In the genomic region with DNA sequence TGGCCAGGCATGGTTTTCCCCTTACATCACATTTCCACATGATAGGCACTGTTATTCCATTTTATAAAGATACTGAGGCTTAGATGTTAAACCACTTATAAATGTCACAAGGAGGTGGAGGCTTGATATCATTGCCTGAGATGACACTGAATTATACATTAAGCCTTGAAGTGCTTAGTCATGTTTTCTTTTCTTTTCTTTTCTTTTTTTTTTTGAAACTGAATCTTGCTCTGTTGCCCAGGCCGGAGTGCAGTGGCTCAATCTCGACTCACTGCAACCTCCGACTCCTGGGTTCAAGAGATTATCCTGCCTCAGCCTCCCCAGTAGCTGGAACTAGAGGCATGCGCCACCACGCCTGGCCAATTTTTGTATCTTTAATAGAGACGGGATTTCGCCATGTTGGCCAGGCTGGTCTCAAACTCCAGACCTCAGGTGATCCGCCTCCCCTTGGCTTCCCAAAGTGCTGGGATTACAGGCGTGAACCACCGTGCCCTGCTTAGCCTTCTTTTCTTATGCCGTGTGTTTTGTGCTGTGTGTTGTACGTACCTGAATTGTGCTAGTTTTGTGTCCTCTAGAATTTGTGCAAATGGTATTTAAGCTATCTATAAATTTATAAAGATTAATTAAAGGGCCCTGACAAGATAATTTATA, we compare ENCODE assay signal across 1 cellular context.
TF ChIP-seq lines count a peak whose summit lies in the region.

No MANE protein-coding gene starts in this region.

TF ChIP-seq in HEK293, 187 proteins besides CTCF, POLR2A, EP300 and RAD21 (continued from another document):
- no peak for TF ChIP-seq KLF8 (tag by site-specific recombination; IDR thresholded peaks at IDR 0.05)
- TF ChIP-seq ZNF426 (tag by site-specific recombination; IDR thresholded peaks at IDR 0.05), result no peak
- TF ChIP-seq, protein P1, sequence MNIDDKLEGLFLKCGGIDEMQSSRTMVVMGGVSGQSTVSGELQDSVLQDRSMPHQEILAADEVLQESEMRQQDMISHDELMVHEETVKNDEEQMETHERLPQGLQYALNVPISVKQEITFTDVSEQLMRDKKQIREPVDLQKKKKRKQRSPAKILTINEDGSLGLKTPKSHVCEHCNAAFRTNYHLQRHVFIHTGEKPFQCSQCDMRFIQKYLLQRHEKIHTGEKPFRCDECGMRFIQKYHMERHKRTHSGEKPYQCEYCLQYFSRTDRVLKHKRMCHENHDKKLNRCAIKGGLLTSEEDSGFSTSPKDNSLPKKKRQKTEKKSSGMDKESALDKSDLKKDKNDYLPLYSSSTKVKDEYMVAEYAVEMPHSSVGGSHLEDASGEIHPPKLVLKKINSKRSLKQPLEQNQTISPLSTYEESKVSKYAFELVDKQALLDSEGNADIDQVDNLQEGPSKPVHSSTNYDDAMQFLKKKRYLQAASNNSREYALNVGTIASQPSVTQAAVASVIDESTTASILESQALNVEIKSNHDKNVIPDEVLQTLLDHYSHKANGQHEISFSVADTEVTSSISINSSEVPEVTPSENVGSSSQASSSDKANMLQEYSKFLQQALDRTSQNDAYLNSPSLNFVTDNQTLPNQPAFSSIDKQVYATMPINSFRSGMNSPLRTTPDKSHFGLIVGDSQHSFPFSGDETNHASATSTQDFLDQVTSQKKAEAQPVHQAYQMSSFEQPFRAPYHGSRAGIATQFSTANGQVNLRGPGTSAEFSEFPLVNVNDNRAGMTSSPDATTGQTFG (tag by site-specific recombination; IDR thresholded peaks at IDR 0.05; ENCODE audit: borderline replicate concordance), result no peak
- TF ChIP-seq, protein P2, sequence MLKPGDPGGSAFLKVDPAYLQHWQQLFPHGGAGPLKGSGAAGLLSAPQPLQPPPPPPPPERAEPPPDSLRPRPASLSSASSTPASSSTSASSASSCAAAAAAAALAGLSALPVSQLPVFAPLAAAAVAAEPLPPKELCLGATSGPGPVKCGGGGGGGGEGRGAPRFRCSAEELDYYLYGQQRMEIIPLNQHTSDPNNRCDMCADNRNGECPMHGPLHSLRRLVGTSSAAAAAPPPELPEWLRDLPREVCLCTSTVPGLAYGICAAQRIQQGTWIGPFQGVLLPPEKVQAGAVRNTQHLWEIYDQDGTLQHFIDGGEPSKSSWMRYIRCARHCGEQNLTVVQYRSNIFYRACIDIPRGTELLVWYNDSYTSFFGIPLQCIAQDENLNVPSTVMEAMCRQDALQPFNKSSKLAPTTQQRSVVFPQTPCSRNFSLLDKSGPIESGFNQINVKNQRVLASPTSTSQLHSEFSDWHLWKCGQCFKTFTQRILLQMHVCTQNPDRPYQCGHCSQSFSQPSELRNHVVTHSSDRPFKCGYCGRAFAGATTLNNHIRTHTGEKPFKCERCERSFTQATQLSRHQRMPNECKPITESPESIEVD (tag by site-specific recombination; IDR thresholded peaks at IDR 0.05), result no peak
- no peak for TF ChIP-seq ZFP41 (tag by site-specific recombination; IDR thresholded peaks at IDR 0.05; ENCODE audit: borderline replicate concordance)
- TF ChIP-seq ZFP37 (tag by site-specific recombination; IDR thresholded peaks at IDR 0.05), result no peak
- TF ChIP-seq ZNF423 (tag by site-specific recombination; IDR thresholded peaks at IDR 0.05), result no peak
- no peak for TF ChIP-seq ZSCAN23 (tag by site-specific recombination; IDR thresholded peaks at IDR 0.05)
- no peak for TF ChIP-seq ZXDB (tag by site-specific recombination; IDR thresholded peaks at IDR 0.05)
- no peak for TF ChIP-seq GLIS2 (tag by site-specific recombination; IDR thresholded peaks at IDR 0.05)
- TF ChIP-seq PRDM1 (tag by site-specific recombination; IDR thresholded peaks at IDR 0.05), result no peak
- no peak for TF ChIP-seq ZNF292 (tag by site-specific recombination; IDR thresholded peaks at IDR 0.05; ENCODE audit: borderline replicate concordance, low read depth)
- TF ChIP-seq, protein P3, sequence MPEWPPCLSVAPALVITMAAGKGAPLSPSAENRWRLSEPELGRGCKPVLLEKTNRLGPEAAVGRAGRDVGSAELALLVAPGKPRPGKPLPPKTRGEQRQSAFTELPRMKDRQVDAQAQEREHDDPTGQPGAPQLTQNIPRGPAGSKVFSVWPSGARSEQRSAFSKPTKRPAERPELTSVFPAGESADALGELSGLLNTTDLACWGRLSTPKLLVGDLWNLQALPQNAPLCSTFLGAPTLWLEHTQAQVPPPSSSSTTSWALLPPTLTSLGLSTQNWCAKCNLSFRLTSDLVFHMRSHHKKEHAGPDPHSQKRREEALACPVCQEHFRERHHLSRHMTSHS (tag by site-specific recombination; IDR thresholded peaks at IDR 0.05), result no peak
- TF ChIP-seq WT1 (tag by site-specific recombination; IDR thresholded peaks at IDR 0.05), result no peak
- TF ChIP-seq ZNF529 (tag by site-specific recombination; IDR thresholded peaks at IDR 0.05; ENCODE audit: insufficient replicate concordance), result no peak
